26 cellular contexts compared by ENCODE assay signal in genomic region chr14:52929192-52929807, GRCh38. TPM values are rescaled to one million over a fixed set of nuclear protein-coding genes. Genes with fewer than 3 reads are reported as not detected.
"Had no signal": no experiment of that assay in that cellular context is flagged by ENCODE, and none has a peak within 500 bp of the region (broad histone marks: within the 10 kb centered on the region; RNA-seq: fewer than 3 reads in every experiment).

No MANE protein-coding gene starts in this region.

- H3K9ac ChIP-seq: parathyroid adenoma had no signal

- H3K27me3 ChIP-seq: colonic mucosa, dorsolateral prefrontal cortex, neutrophil, right lobe of liver, stomach, testis, upper lobe of right lung had no signal

- H3K27ac Mint-ChIP-seq: activated CD8-positive, alpha-beta T cell treated with anti-CD3 and anti-CD28 coated beads, Interleukin-2, amount 10 ng/mL, durations not matched to agents 7 days and 5 days; activated naive CD4-positive, alpha-beta T cell treated with anti-CD3 and anti-CD28 coated beads, Interleukin-2, amount 50 U/mL, for 24 hours; activated T-helper 1 cell treated with anti-CD3 and anti-CD28 coated beads, Interleukin-12 subunit alpha, Interleukin-12 subunit beta, Interleukin-2, Interleukin-4 antibody, amounts not matched to agents 30 ng/mL and 10 ng/mL and 1 ng/mL, durations not matched to agents 14 hours and 24 hours and 36 hours; effector memory CD8-positive, alpha-beta T cell; stimulated activated effector memory CD8-positive, alpha-beta T cell treated with anti-CD3 and anti-CD28 coated beads, Interleukin-12 subunit alpha, Interleukin-12 subunit beta, amount 100 ng/mL, for 72 hours had no signal

- H3K9me3 ChIP-seq: colonic mucosa, lower lobe of right lung, neutrophil, right lobe of liver, stomach, testis, upper lobe of right lung had no signal

- H2AFZ ChIP-seq: parathyroid adenoma had no signal

- H3K27me3 Mint-ChIP-seq: activated naive CD4-positive, alpha-beta T cell treated with anti-CD3 and anti-CD28 coated beads, Interleukin-2, amount 50 U/mL, for 24 hours; central memory CD8-positive, alpha-beta T cell had no signal

- H3K36me3 Mint-ChIP-seq: activated naive CD4-positive, alpha-beta T cell treated with anti-CD3 and anti-CD28 coated beads, Interleukin-2, amount 50 U/mL, for 24 hours; mesothelial cell of epicardium; naive thymus-derived CD8-positive, alpha-beta T cell; stimulated activated effector memory CD8-positive, alpha-beta T cell treated with anti-CD3 and anti-CD28 coated beads, Interleukin-12 subunit alpha, Interleukin-12 subunit beta, amount 100 ng/mL, for 72 hours had no signal

- H3K4me1 Mint-ChIP-seq: activated naive CD4-positive, alpha-beta T cell treated with anti-CD3 and anti-CD28 coated beads, Interleukin-2, amount 50 U/mL, for 24 hours; central memory CD8-positive, alpha-beta T cell had no signal

- DNase-seq: activated CD4-positive, alpha-beta T cell treated with anti-CD3 and anti-CD28 coated beads, Interleukin-2, amount 50 U/mL, for 1 hour; activated CD4-positive, CD25-positive, alpha-beta regulatory T cell treated with anti-CD3 and anti-CD28 coated beads, Interleukin-2, amount 50 U/mL, for 72 hours; activated CD8-positive, alpha-beta T cell treated with anti-CD3 and anti-CD28 coated beads, Interleukin-2, amount 10 ng/mL, durations not matched to agents 7 days and 5 days; activated gamma-delta T cell; anterior cingulate cortex; colonic mucosa; dorsolateral prefrontal cortex; effector memory CD8-positive, alpha-beta T cell; lower lobe of right lung; naive thymus-derived CD8-positive, alpha-beta T cell; right lobe of liver; stimulated activated CD4-positive, alpha-beta T cell treated with anti-CD3 and anti-CD28 coated beads, Interleukin-2, amount 100 ng/mL, for 24 hours; stomach; testis; upper lobe of right lung had no signal

- H3K27ac ChIP-seq: colonic mucosa, lower lobe of right lung, neutrophil, parathyroid adenoma, right lobe of liver, skin epidermis, testis, upper lobe of right lung, VCaP had no signal

- H3K4me3 ChIP-seq: colonic mucosa, dorsolateral prefrontal cortex, lower lobe of right lung, right lobe of liver, skin epidermis, stomach, testis, upper lobe of right lung had no signal

- H3K4me1 ChIP-seq: colonic mucosa, parathyroid adenoma had no signal

- ATAC-seq: activated CD8-positive, alpha-beta T cell treated with anti-CD3 and anti-CD28 coated beads, Interleukin-2, amount 10 ng/mL, durations not matched to agents 7 days and 5 days; effector memory CD8-positive, alpha-beta T cell; left lobe of liver; lower lobe of right lung; naive thymus-derived CD8-positive, alpha-beta T cell; right lobe of liver; SK-N-SH treated with all-trans-retinoic acid at 6 μM for 48 hours; stimulated activated effector memory CD8-positive, alpha-beta T cell treated with anti-CD3 and anti-CD28 coated beads, Interleukin-12 subunit alpha, Interleukin-12 subunit beta, amount 100 ng/mL, for 72 hours; upper lobe of right lung had no signal

- H3K36me3 ChIP-seq: colonic mucosa, lower lobe of right lung, neutrophil, right lobe of liver, stomach, upper lobe of right lung had no signal

- H3K4me3 Mint-ChIP-seq: activated CD8-positive, alpha-beta T cell treated with anti-CD3 and anti-CD28 coated beads, Interleukin-2, amount 10 ng/mL, durations not matched to agents 7 days and 5 days; activated naive CD4-positive, alpha-beta T cell treated with anti-CD3 and anti-CD28 coated beads, Interleukin-2, amount 50 U/mL, for 24 hours; activated T-helper 1 cell treated with anti-CD3 and anti-CD28 coated beads, Interleukin-12 subunit alpha, Interleukin-12 subunit beta, Interleukin-2, Interleukin-4 antibody, amounts not matched to agents 30 ng/mL and 10 ng/mL and 1 ng/mL, durations not matched to agents 14 hours and 24 hours and 36 hours; central memory CD8-positive, alpha-beta T cell; effector memory CD8-positive, alpha-beta T cell; mesothelial cell of epicardium; naive thymus-derived CD8-positive, alpha-beta T cell; stimulated activated effector memory CD8-positive, alpha-beta T cell treated with anti-CD3 and anti-CD28 coated beads, Interleukin-12 subunit alpha, Interleukin-12 subunit beta, amount 100 ng/mL, for 72 hours had no signal

- H3K9me3 Mint-ChIP-seq: activated naive CD4-positive, alpha-beta T cell treated with anti-CD3 and anti-CD28 coated beads, Interleukin-2, amount 50 U/mL, for 24 hours; activated T-helper 1 cell treated with anti-CD3 and anti-CD28 coated beads, Interleukin-12 subunit alpha, Interleukin-12 subunit beta, Interleukin-2, Interleukin-4 antibody, amounts not matched to agents 30 ng/mL and 10 ng/mL and 1 ng/mL, durations not matched to agents 14 hours and 24 hours and 36 hours; central memory CD8-positive, alpha-beta T cell; effector memory CD8-positive, alpha-beta T cell; mesothelial cell of epicardium; naive thymus-derived CD8-positive, alpha-beta T cell; stimulated activated effector memory CD8-positive, alpha-beta T cell treated with anti-CD3 and anti-CD28 coated beads, Interleukin-12 subunit alpha, Interleukin-12 subunit beta, amount 100 ng/mL, for 72 hours had no signal

RNA-seq across cellular contexts. Expression of gene FERMT2, which starts 21.6 kb away (rescaled TPM):
- total RNA-seq: activated CD8-positive, alpha-beta T cell treated with anti-CD3 and anti-CD28 coated beads, Interleukin-2, amount 10 ng/mL, durations not matched to agents 7 days and 5 days had no signal
- polyA plus RNA-seq: naive thymus-derived CD8-positive, alpha-beta T cell had no signal
